In genomic region chr21:44057960-44058651, GRCh38 we compare ENCODE assay signal across 12 cellular contexts. TPM values are rescaled to one million over a fixed set of nuclear protein-coding genes. Genes with fewer than 3 reads are reported as not detected.
DNase-seq lines count a peak whose midpoint lies in the region; ATAC-seq, FAIRE-seq and TF ChIP-seq lines count a peak whose summit lies in the region.
"Had no signal": no experiment of that assay in that cellular context is flagged by ENCODE, and none has a peak within 500 bp of the region (broad histone marks: within the 10 kb centered on the region; RNA-seq: fewer than 3 reads in every experiment).

No MANE protein-coding gene starts in this region.

- TF ChIP-seq CTCF in natural killer cell (IDR thresholded peaks at IDR 0.05), result no peak

- peaks cover 13% of the 10 kb centered on the region for H3K4me1 ChIP-seq in CD4-positive, alpha-beta memory T cell (ENCODE audit: insufficient read depth, low read length)
- no peaks in the 10 kb centered on the region for H3K4me1 ChIP-seq in small intestine (ENCODE audit: control insufficient read depth in 2 of 2, insufficient read depth in 1 of 2, low read depth in 1 of 2, low read length in 1 of 2)

- H3K36me3 Mint-ChIP-seq in CD4-positive, alpha-beta memory T cell, result peaks cover 38 to 69% of the 10 kb centered on the region in 2 donors
- H3K36me3 Mint-ChIP-seq in T-helper 17 cell (ENCODE audit: low read depth), result peaks cover 9% of the 10 kb centered on the region
- peaks cover 42% of the 10 kb centered on the region for H3K36me3 Mint-ChIP-seq in activated naive CD4-positive, alpha-beta T cell treated with anti-CD3 and anti-CD28 coated beads, Interleukin-2, amount 10 ng/mL, durations not matched to agents 7 days and 5 days
- peaks cover 8% of the 10 kb centered on the region for H3K36me3 Mint-ChIP-seq in natural killer cell

- H3K27me3 Mint-ChIP-seq in CD4-positive, alpha-beta memory T cell, result no peaks in the 10 kb centered on the region
- no peaks in the 10 kb centered on the region for H3K27me3 Mint-ChIP-seq in T-helper 17 cell
- H3K27me3 Mint-ChIP-seq in activated naive CD4-positive, alpha-beta T cell treated with anti-CD3 and anti-CD28 coated beads, Interleukin-2, amount 10 ng/mL, durations not matched to agents 7 days and 5 days, result no peaks in the 10 kb centered on the region
- H3K27me3 Mint-ChIP-seq in natural killer cell (ENCODE audit: low read depth in 2 of 2), result no peaks in the 10 kb centered on the region

- H3K4me1 Mint-ChIP-seq in CD4-positive, alpha-beta memory T cell, result peaks cover 24 to 39% (median 31%) of the 10 kb centered on the region in 4 donors
- peaks cover 28% of the 10 kb centered on the region for H3K4me1 Mint-ChIP-seq in T-helper 17 cell
- peaks cover 8% of the 10 kb centered on the region for H3K4me1 Mint-ChIP-seq in activated naive CD4-positive, alpha-beta T cell treated with anti-CD3 and anti-CD28 coated beads, Interleukin-2, amount 10 ng/mL, durations not matched to agents 7 days and 5 days
- peaks cover 44 to 45% of the 10 kb centered on the region in 2 donors for H3K4me1 Mint-ChIP-seq in natural killer cell

- CTCF ChIA-PET in CD4-positive, alpha-beta memory T cell (lab: Charles Lee; ENCODE audit: partially characterized antibody), result interaction anchor here (1.0 to 1.1 kb wide), 3 partner anchors 9 to 43 kb away, joined by 3 read pairs; no protein-coding TSS in a partner anchor
- CTCF ChIA-PET in activated naive CD4-positive, alpha-beta T cell treated with anti-CD3 and anti-CD28 coated beads, Interleukin-2, amount 10 ng/mL, durations not matched to agents 7 days and 5 days (lab: Charles Lee), result no interaction called here

- H3K4me3 Mint-ChIP-seq in CD4-positive, alpha-beta memory T cell, result peak overlapping the region; percentile 81 to 91 (median 86)
- H3K4me3 Mint-ChIP-seq in T-helper 17 cell (peak overlapping the region; percentile 92), natural killer cell (peak overlapping the region; percentile 4)
- H3K4me3 Mint-ChIP-seq in activated naive CD4-positive, alpha-beta T cell treated with anti-CD3 and anti-CD28 coated beads, Interleukin-2, amount 10 ng/mL, durations not matched to agents 7 days and 5 days, result no peak overlapping the region

- intact Hi-C loops in CD4-positive, alpha-beta memory T cell (cut with micrococcal nuclease), result no loop called here
- intact Hi-C loops in natural killer cell (cut with micrococcal nuclease), result loop anchor here (10.0 kb wide), 1 partner anchor 63 kb away; no protein-coding TSS in a partner anchor

- H3K9me3 ChIP-seq in CD4-positive, alpha-beta memory T cell (ENCODE audit: control insufficient read depth in 1 of 2, low read length in 2 of 2), result no peaks in the 10 kb centered on the region
- H3K9me3 ChIP-seq in T-helper 17 cell (ENCODE audit: control insufficient read depth, low read length, poor library complexity, severe bottlenecking) (no peaks in the 10 kb centered on the region), small intestine (ENCODE audit: control insufficient read depth, low read depth) (no peaks in the 10 kb centered on the region)
- H3K9me3 ChIP-seq: sigmoid colon had no signal

- H3K36me3 ChIP-seq in CD4-positive, alpha-beta memory T cell (ENCODE audit: insufficient read depth, low read length), result peaks cover 44% of the 10 kb centered on the region
- peaks cover 7 to 14% of the 10 kb centered on the region in 2 donors for H3K36me3 ChIP-seq in small intestine (ENCODE audit: control insufficient read depth in 2 of 2, insufficient read depth in 2 of 2, low read length in 2 of 2)

- H3K4me3 ChIP-seq in CD4-positive, alpha-beta memory T cell (ENCODE audit: low read length in 2 of 2), result no peak overlapping the region
- no peak overlapping the region for H3K4me3 ChIP-seq in small intestine (ENCODE audit: low read depth in 1 of 2, low read length in 2 of 2)
- H3K4me3 ChIP-seq: sigmoid colon had no signal

- ATAC-seq in T-helper 17 cell (peak; percentile 93), natural killer cell (peak; percentile 57 to 75 (median 63)), GM21381 (IDR thresholded peaks at IDR 0.05; ENCODE audit: unreplicated experiment) (no peak)

- 88 to 96% (median 93%) methylated on average over 15 of the region's 15 CpGs for WGBS in small intestine, 3 donors

- no peaks in the 10 kb centered on the region for H3K9me3 Mint-ChIP-seq in CD4-positive, alpha-beta memory T cell
- no peaks in the 10 kb centered on the region for H3K9me3 Mint-ChIP-seq in activated naive CD4-positive, alpha-beta T cell treated with anti-CD3 and anti-CD28 coated beads, Interleukin-2, amount 10 ng/mL, durations not matched to agents 7 days and 5 days
- H3K9me3 Mint-ChIP-seq in natural killer cell, result no peaks in the 10 kb centered on the region

- no peaks in the 10 kb centered on the region for H3K27me3 ChIP-seq in CD4-positive, alpha-beta memory T cell (ENCODE audit: insufficient read depth, low read length)
- no peaks in the 10 kb centered on the region for H3K27me3 ChIP-seq in small intestine (ENCODE audit: control insufficient read depth in 2 of 2, insufficient read depth in 2 of 2, low read length in 2 of 2)
- H3K27me3 ChIP-seq: sigmoid colon had no signal

- H3K27ac Mint-ChIP-seq in CD4-positive, alpha-beta memory T cell, result peak overlapping the region; percentile 85 to 100 (median 98)
- peak overlapping the region; percentile 98 for H3K27ac Mint-ChIP-seq in T-helper 17 cell
- peak overlapping the region; percentile 64 for H3K27ac Mint-ChIP-seq in activated naive CD4-positive, alpha-beta T cell treated with anti-CD3 and anti-CD28 coated beads, Interleukin-2, amount 10 ng/mL, durations not matched to agents 7 days and 5 days
- peak overlapping the region; percentile 86 to 90 for H3K27ac Mint-ChIP-seq in natural killer cell

- POLR2A ChIA-PET in CD4-positive, alpha-beta memory T cell (lab: Charles Lee; ENCODE audit: partially characterized antibody), result interaction anchor here (0.8 to 2.2 kb wide), 5 partner anchors 10 to 47 kb away, joined by 3 to 19 read pairs (median 4); no protein-coding TSS in a partner anchor

- no peak for FAIRE-seq in small intestine (lab: Jason Lieb, UNC)
- FAIRE-seq: islet of Langerhans had no signal

- H3K27ac ChIP-seq in CD4-positive, alpha-beta memory T cell (ENCODE audit: low read depth, low read length), result peak overlapping the region; percentile 59
- H3K27ac ChIP-seq in small intestine (ENCODE audit: low read depth in 1 of 2, low read length in 1 of 2), result peak overlapping the region in 1 of 2 donors; percentile 32
- H3K27ac ChIP-seq: KMS-11, sigmoid colon had no signal

- DNase-seq in CD4-positive, alpha-beta memory T cell, result peak; percentile 52 to 70 (median 61)
- DNase-seq in T-helper 17 cell, result peak in 1 of 3 donors; percentile 35
- no peak for DNase-seq in activated naive CD4-positive, alpha-beta T cell treated with anti-CD3 and anti-CD28 coated beads, Interleukin-2, amount 10 ng/mL, durations not matched to agents 7 days and 5 days
- DNase-seq in natural killer cell, result no peak
- no peak for DNase-seq in SHP77 (lab: John Stamatoyannopoulos, UW)
- DNase-seq in small intestine, result no peak
- DNase-seq in NCI-H1417 (lab: John Stamatoyannopoulos, UW), result no peak
- DNase-seq: AML-193, sigmoid colon had no signal

RNA-seq across cellular contexts. Expression of gene TRAPPC10, which starts 46.0 kb away (rescaled TPM):
- total RNA-seq in CD4-positive, alpha-beta memory T cell, result 10 to 100 TPM; 94.2 to 95.5 TPM
- 10 to 100 TPM; 17.7 to 40.2 TPM for polyA plus RNA-seq in CD4-positive, alpha-beta memory T cell
- total RNA-seq in T-helper 17 cell (100 to 1,000 TPM; 107 to 122 TPM), natural killer cell (100 to 1,000 TPM; 187 to 232 (median 213) TPM)
- 10 to 100 TPM in 1 of 3 donors, 1 to 10 TPM in 2; 8.4 to 14.0 (median 8.7) TPM for polyA plus RNA-seq in small intestine

RNA-seq across cellular contexts. Expression of gene PWP2, which starts 49.1 kb away (rescaled TPM):
- 10 to 100 TPM; 27.2 to 28.2 TPM for total RNA-seq in CD4-positive, alpha-beta memory T cell
- 10 to 100 TPM in 1 of 2 donors, under 1 TPM in 1; 0.35 to 13.9 TPM for polyA plus RNA-seq in CD4-positive, alpha-beta memory T cell
- 10 to 100 TPM; 21.9 to 28.7 TPM for total RNA-seq in T-helper 17 cell
- 10 to 100 TPM; 28.5 to 32.7 (median 32.7) TPM for total RNA-seq in natural killer cell
- polyA plus RNA-seq in small intestine, result 10 to 100 TPM in 2 of 3 donors, 1 to 10 TPM in 1; 6.7 to 44.0 (median 25.0) TPM

Comparison
In these comparisons a context has a peak if more than half of its experiments do, and no peak if none do; other contexts are left out.
1. DNase-seq: peak in CD4-positive, alpha-beta memory T cell (5 of 5); none in activated naive CD4-positive, alpha-beta T cell treated with anti-CD3 and anti-CD28 coated beads, Interleukin-2, amount 10 ng/mL, durations not matched to agents 7 days and 5 days (single experiment), natural killer cell (single experiment), SHP77 (0 of 2), small intestine (single experiment) and NCI-H1417 (0 of 3).
2. Peak in every context shown above with its lines, with median percentiles within 50 percentile points of each other: H3K27ac Mint-ChIP-seq.